ENCODE assay signal across 10 cellular contexts in genomic region chr9:137762414-137763061, GRCh38.
DNase-seq lines count a peak whose midpoint lies in the region; ATAC-seq and TF ChIP-seq lines count a peak whose summit lies in the region.
"Had no signal": no experiment of that assay in that cellular context is flagged by ENCODE, and none has a peak within 500 bp of the region (broad histone marks: within the 10 kb centered on the region; RNA-seq: fewer than 3 reads in every experiment).

No MANE protein-coding gene starts in this region.

- H2AFZ ChIP-seq in mammary epithelial cell (ENCODE audit: low read depth, low read length): no peak overlapping the region

- H3K27me3 ChIP-seq in psoas muscle (ENCODE audit: insufficient read depth in 3 of 3, low read length in 2 of 3) (no peaks in the 10 kb centered on the region), mammary epithelial cell (ENCODE audit: insufficient read depth, low read length) (no peaks in the 10 kb centered on the region)
- H3K27me3 ChIP-seq: foreskin keratinocyte had no signal

- no peaks in the 10 kb centered on the region for H3K27me3 Mint-ChIP-seq in activated CD4-positive, alpha-beta T cell treated with anti-CD3 and anti-CD28 coated beads for 36 hours

- peaks cover 12% of the 10 kb centered on the region for H3K79me2 ChIP-seq in mammary epithelial cell (ENCODE audit: insufficient read depth, low read length)

- no peak for ATAC-seq in activated CD4-positive, alpha-beta T cell treated with anti-CD3 and anti-CD28 coated beads for 36 hours
- ATAC-seq in GM21576 (IDR thresholded peaks at IDR 0.05; ENCODE audit: unreplicated experiment) (peak; percentile 61), psoas muscle (no peak)
- ATAC-seq: foreskin keratinocyte had no signal

- no peak overlapping the region for H3K4me2 ChIP-seq in mammary epithelial cell (ENCODE audit: insufficient read depth, low read depth, low read length)

- peaks cover 3 to 69% of the 10 kb centered on the region in 2 donors for H3K36me3 ChIP-seq in psoas muscle (ENCODE audit: insufficient read depth in 1 of 2, low read depth in 1 of 2)
- H3K36me3 ChIP-seq in mammary epithelial cell (ENCODE audit: insufficient read depth, low read length): peaks cover 16% of the 10 kb centered on the region

- intact Hi-C loops in activated CD4-positive, alpha-beta T cell treated with anti-CD3 and anti-CD28 coated beads for 36 hours (cut with DNase I, micrococcal nuclease): no loop called here
- intact Hi-C loops in psoas muscle (cut with DNase I) (no loop called here), mammary epithelial cell (cut with micrococcal nuclease) (no loop called here)

- peak overlapping the region; percentile 87 for H3K27ac Mint-ChIP-seq in activated CD4-positive, alpha-beta T cell treated with anti-CD3 and anti-CD28 coated beads for 36 hours

- H3K4me1 ChIP-seq in psoas muscle (peaks cover 6% of the 10 kb centered on the region), mammary epithelial cell (ENCODE audit: insufficient read depth, low read length) (peaks cover 7% of the 10 kb centered on the region)

- H3K36me3 Mint-ChIP-seq in activated CD4-positive, alpha-beta T cell treated with anti-CD3 and anti-CD28 coated beads for 36 hours (ENCODE audit: low read depth): peaks cover 66% of the 10 kb centered on the region

- in situ Hi-C loops in mammary epithelial cell (cut with MboI; ENCODE audit: low sequenced_read_pairs in 2 of 2): no loop called here

- 77 to 80% (median 79%) methylated on average over 21 of the region's 21 CpGs for WGBS in psoas muscle, 3 donors
- 95% methylated on average over 19 of the region's 21 CpGs for WGBS in mammary epithelial cell (ENCODE audit: low coverage, missing lambda C conversion rate)

- no TSS peak for BruUV-seq in mammary epithelial cell (replicated peaks; lab: Mats Ljungman, UMichigan)

- H4K20me1 ChIP-seq in mammary epithelial cell (ENCODE audit: insufficient read depth, low read length): no peaks in the 10 kb centered on the region

- H3K27ac ChIP-seq in psoas muscle (no peak overlapping the region), mammary epithelial cell (ENCODE audit: insufficient read depth, low read depth, low read length) (no peak overlapping the region)
- H3K27ac ChIP-seq: foreskin keratinocyte had no signal

- H3K9me3 ChIP-seq in psoas muscle: no peaks in the 10 kb centered on the region
- no peaks in the 10 kb centered on the region for H3K9me3 ChIP-seq in mammary epithelial cell (replicated peaks; ENCODE audit: insufficient read depth, low read length)

- peaks cover 43% of the 10 kb centered on the region for H3K4me1 Mint-ChIP-seq in activated CD4-positive, alpha-beta T cell treated with anti-CD3 and anti-CD28 coated beads for 36 hours

- no peak overlapping the region for H3K4me3 ChIP-seq in psoas muscle
- H3K4me3 ChIP-seq in mammary epithelial cell (replicated peaks in 1 of 3; ENCODE audit: insufficient read depth in 1 of 3, low read depth in 2 of 3, low read length in 3 of 3): no peak overlapping the region

- dilution Hi-C loops in mammary epithelial cell (cut with HindIII; ENCODE audit: low sequenced_read_pairs): no loop called here

- POLR2A ChIA-PET in activated CD4-positive, alpha-beta T cell treated with anti-CD3 and anti-CD28 coated beads for 36 hours (lab: Charles Lee): no interaction called here

- no peak overlapping the region for H3K9ac ChIP-seq in mammary epithelial cell (ENCODE audit: insufficient read depth, low read length)

- no peak for DNase-seq in activated CD4-positive, alpha-beta T cell treated with anti-CD3 and anti-CD28 coated beads for 36 hours
- no peak for DNase-seq in activated CD4-positive, alpha-beta T cell treated with anti-CD3 and anti-CD28 coated beads, Interleukin-2, amount 50 U/mL, for 48 hours
- peak; percentile 69 for DNase-seq in MV-4-11 (lab: John Stamatoyannopoulos, UW)
- peak; percentile 64 to 84 for DNase-seq in psoas muscle
- DNase-seq in mammary epithelial cell: no peak
- no peak for DNase-seq in HPDE6-E6E7 (ENCODE audit: extremely low spot score)
- no peak for DNase-seq in NOMO-1 treated with DMSO at 0.1 percent for 48 hours (lab: John Stamatoyannopoulos, UW; ENCODE audit: unreplicated experiment)
- DNase-seq: activated CD8-positive, alpha-beta memory T cell treated with anti-CD3 and anti-CD28 coated beads, Interleukin-2, amount 50 U/mL, for 4 hours; foreskin keratinocyte had no signal

- H3K4me3 Mint-ChIP-seq in activated CD4-positive, alpha-beta T cell treated with anti-CD3 and anti-CD28 coated beads for 36 hours: no peak overlapping the region

- TF ChIP-seq CTCF in psoas muscle (IDR thresholded peaks at IDR 0.05) (no peak), mammary epithelial cell (conservative IDR thresholded peaks at IDR 0.05 in 1 of 2, IDR thresholded peaks at IDR 0.05 in 1 of 2; ENCODE audit: extremely low read depth in 1 of 2, insufficient read depth in 1 of 2, low read depth in 1 of 2, low read length in 2 of 2) (no peak)

- H3K9me3 Mint-ChIP-seq in activated CD4-positive, alpha-beta T cell treated with anti-CD3 and anti-CD28 coated beads for 36 hours (ENCODE audit: low read depth): no peaks in the 10 kb centered on the region

- CTCF ChIA-PET in activated CD4-positive, alpha-beta T cell treated with anti-CD3 and anti-CD28 coated beads for 36 hours (lab: Charles Lee): interaction anchor here (0.7 kb wide), 1 partner anchor 90 kb away, joined by 3 read pairs; no protein-coding TSS in a partner anchor
- CTCF ChIA-PET in mammary epithelial cell (lab: Charles Lee; ENCODE audit: low non-redundant PET): no interaction called here

Comparison
In these comparisons a context has a peak if more than half of its experiments do, and no peak if none do; other contexts are left out.
1. DNase-seq: peak in MV-4-11 (single experiment) and psoas muscle (2 of 2); none in activated CD4-positive, alpha-beta T cell treated with anti-CD3 and anti-CD28 coated beads for 36 hours (single experiment), activated CD4-positive, alpha-beta T cell treated with anti-CD3 and anti-CD28 coated beads, Interleukin-2, amount 50 U/mL, for 48 hours (0 of 2), mammary epithelial cell (single experiment), HPDE6-E6E7 (single experiment) and NOMO-1 treated with DMSO at 0.1 percent for 48 hours (single experiment).